ENCODE assay signal across 42 cellular contexts in genomic region chr10:118541718-118542117, GRCh38. TPM values are rescaled to one million over a fixed set of nuclear protein-coding genes. Genes with fewer than 3 reads are reported as not detected.
"Had no signal": no experiment of that assay in that cellular context is flagged by ENCODE, and none has a peak within 500 bp of the region (broad histone marks: within the 10 kb centered on the region; RNA-seq: fewer than 3 reads in every experiment).

No MANE protein-coding gene starts in this region.

- FAIRE-seq: astrocyte, bronchial epithelial cell had no signal

- H3K27me3 ChIP-seq: ascending aorta, body of pancreas, brain microvascular endothelial cell had no signal

- H3K9me3 Mint-ChIP-seq: activated naive CD4-positive, alpha-beta T cell treated with anti-CD3 and anti-CD28 coated beads for 36 hours; activated naive CD4-positive, alpha-beta T cell treated with anti-CD3 and anti-CD28 coated beads, Interleukin-2, amount 10 ng/mL, durations not matched to agents 7 days and 5 days; activated naive CD4-positive, alpha-beta T cell treated with anti-CD3 and anti-CD28 coated beads, Interleukin-2, amount 50 U/mL, for 24 hours; activated naive CD4-positive, alpha-beta T cell treated with anti-CD3 and anti-CD28 coated beads, Interleukin-2, amount 50 U/mL, for 72 hours; activated naive CD8-positive, alpha-beta T cell treated with anti-CD3 and anti-CD28 coated beads for 36 hours; activated naive CD8-positive, alpha-beta T cell treated with anti-CD3 and anti-CD28 coated beads, Interleukin-2, amount 10 ng/mL, durations not matched to agents 7 days and 5 days; activated naive CD8-positive, alpha-beta T cell treated with anti-CD3 and anti-CD28 coated beads, Interleukin-2, amount 50 U/mL, for 24 hours; activated T-cell treated with anti-CD3 and anti-CD28 coated beads, Interleukin-2, amount 50 U/mL, for 24 hours; activated T-cell treated with anti-CD3 and anti-CD28 coated beads, Interleukin-2, amount 50 U/mL, for 4 hours; activated T-cell treated with anti-CD3 and anti-CD28 coated beads, Interleukin-2, amount 50 U/mL, for 72 hours; activated T-helper 1 cell treated with anti-CD3 and anti-CD28 coated beads, Interleukin-12 subunit alpha, Interleukin-12 subunit beta, Interleukin-2, Interleukin-4 antibody, amounts not matched to agents 30 ng/mL and 10 ng/mL and 1 ng/mL, durations not matched to agents 14 hours and 24 hours and 36 hours; activated T-helper 17 cell treated with anti-CD3 and anti-CD28 coated beads, Interleukin-2, amount 50 U/mL, for 72 hours; activated T-helper 2 cell treated with anti-CD3 and anti-CD28 coated beads, Interferon-gamma antibody, Interleukin-2, Interleukin-4, amounts not matched to agents 10 μg/mL and 5 μg/mL and 100 μg/mL, durations not matched to agents 14 hours and 24 hours and 36 hours; central memory CD8-positive, alpha-beta T cell had no signal

- ATAC-seq: activated naive CD4-positive, alpha-beta T cell treated with anti-CD3 and anti-CD28 coated beads, Interleukin-2, amount 50 U/mL, for 72 hours; activated naive CD8-positive, alpha-beta T cell treated with anti-CD3 and anti-CD28 coated beads, Interleukin-2, amount 50 U/mL, for 24 hours; activated T-cell treated with anti-CD3 and anti-CD28 coated beads, Interleukin-2, amount 50 U/mL, for 4 hours; activated T-cell treated with anti-CD3 and anti-CD28 coated beads, Interleukin-2, amount 50 U/mL, for 72 hours; activated T-helper 17 cell treated with anti-CD3 and anti-CD28 coated beads, Interleukin-2, amount 50 U/mL, for 72 hours; body of pancreas had no signal

- H3K36me3 ChIP-seq: adrenal gland, ascending aorta, brain microvascular endothelial cell, breast epithelium, cardiac muscle cell had no signal

- H3K27ac ChIP-seq: adrenal gland, ascending aorta, body of pancreas, brain microvascular endothelial cell, breast epithelium, cardiac muscle cell had no signal

- H3K9me3 ChIP-seq: adrenal gland, ascending aorta, body of pancreas, breast epithelium had no signal

- H3K4me1 Mint-ChIP-seq: activated naive CD4-positive, alpha-beta T cell treated with anti-CD3 and anti-CD28 coated beads, Interleukin-2, amount 10 ng/mL, durations not matched to agents 7 days and 5 days; activated naive CD4-positive, alpha-beta T cell treated with anti-CD3 and anti-CD28 coated beads, Interleukin-2, amount 50 U/mL, for 24 hours; activated naive CD8-positive, alpha-beta T cell treated with anti-CD3 and anti-CD28 coated beads for 36 hours; activated naive CD8-positive, alpha-beta T cell treated with anti-CD3 and anti-CD28 coated beads, Interleukin-2, amount 50 U/mL, for 24 hours; activated T-helper 17 cell treated with anti-CD3 and anti-CD28 coated beads, Interleukin-2, amount 50 U/mL, for 72 hours; brain; central memory CD8-positive, alpha-beta T cell had no signal

- H3K27ac Mint-ChIP-seq: activated naive CD4-positive, alpha-beta T cell treated with anti-CD3 and anti-CD28 coated beads for 36 hours; activated naive CD4-positive, alpha-beta T cell treated with anti-CD3 and anti-CD28 coated beads, Interleukin-2, amount 10 ng/mL, durations not matched to agents 7 days and 5 days; activated naive CD4-positive, alpha-beta T cell treated with anti-CD3 and anti-CD28 coated beads, Interleukin-2, amount 50 U/mL, for 24 hours; activated naive CD4-positive, alpha-beta T cell treated with anti-CD3 and anti-CD28 coated beads, Interleukin-2, amount 50 U/mL, for 72 hours; activated naive CD8-positive, alpha-beta T cell; activated naive CD8-positive, alpha-beta T cell treated with anti-CD3 and anti-CD28 coated beads for 36 hours; activated naive CD8-positive, alpha-beta T cell treated with anti-CD3 and anti-CD28 coated beads, Interleukin-2, amount 10 ng/mL, durations not matched to agents 7 days and 5 days; activated naive CD8-positive, alpha-beta T cell treated with anti-CD3 and anti-CD28 coated beads, Interleukin-2, amount 50 U/mL, for 24 hours; activated T-cell treated with anti-CD3 and anti-CD28 coated beads, Interleukin-2, amount 50 U/mL, for 24 hours; activated T-cell treated with anti-CD3 and anti-CD28 coated beads, Interleukin-2, amount 50 U/mL, for 72 hours; activated T-helper 1 cell treated with anti-CD3 and anti-CD28 coated beads, Interleukin-12 subunit alpha, Interleukin-12 subunit beta, Interleukin-2, Interleukin-4 antibody, amounts not matched to agents 30 ng/mL and 10 ng/mL and 1 ng/mL, durations not matched to agents 14 hours and 24 hours and 36 hours; activated T-helper 17 cell treated with anti-CD3 and anti-CD28 coated beads, Interleukin-2, amount 50 U/mL, for 72 hours; activated T-helper 2 cell treated with anti-CD3 and anti-CD28 coated beads, Interferon-gamma antibody, Interleukin-2, Interleukin-4, amounts not matched to agents 10 μg/mL and 5 μg/mL and 100 μg/mL, durations not matched to agents 14 hours and 24 hours and 36 hours; brain had no signal

- H3K36me3 Mint-ChIP-seq: activated naive CD4-positive, alpha-beta T cell treated with anti-CD3 and anti-CD28 coated beads, Interleukin-2, amount 10 ng/mL, durations not matched to agents 7 days and 5 days; activated naive CD4-positive, alpha-beta T cell treated with anti-CD3 and anti-CD28 coated beads, Interleukin-2, amount 50 U/mL, for 24 hours; activated naive CD4-positive, alpha-beta T cell treated with anti-CD3 and anti-CD28 coated beads, Interleukin-2, amount 50 U/mL, for 72 hours; activated naive CD8-positive, alpha-beta T cell; activated naive CD8-positive, alpha-beta T cell treated with anti-CD3 and anti-CD28 coated beads for 36 hours; brain had no signal

- DNase-seq: activated effector memory CD4-positive, alpha-beta T cell treated with anti-CD3 and anti-CD28 coated beads, Interleukin-2, amount 50 U/mL, for 16 hours; activated effector memory CD4-positive, alpha-beta T cell treated with Interleukin-2 at 50 U/mL for 16 hours; activated gamma-delta T cell; activated gamma-delta T cell treated with Interleukin-2 at 50 U/mL for 16 hours; activated naive CD4-positive, alpha-beta T cell; activated naive CD4-positive, alpha-beta T cell treated with anti-CD3 and anti-CD28 coated beads for 36 hours; activated naive CD4-positive, alpha-beta T cell treated with anti-CD3 and anti-CD28 coated beads, Interleukin-2, amount 10 ng/mL, durations not matched to agents 7 days and 5 days; activated naive CD4-positive, alpha-beta T cell treated with anti-CD3 and anti-CD28 coated beads, Interleukin-2, amount 50 U/mL, for 16 hours; activated naive CD4-positive, alpha-beta T cell treated with Interleukin-2 at 50 U/mL for 16 hours; activated naive CD8-positive, alpha-beta T cell treated with anti-CD3 and anti-CD28 coated beads for 36 hours; activated naive CD8-positive, alpha-beta T cell treated with anti-CD3 and anti-CD28 coated beads, Interleukin-2, amount 10 ng/mL, durations not matched to agents 7 days and 5 days; activated naive CD8-positive, alpha-beta T cell treated with anti-CD3 and anti-CD28 coated beads, Interleukin-2, amount 50 U/mL, for 24 hours; activated T-cell treated with anti-CD3 and anti-CD28 coated beads, Interleukin-2, amount 50 U/mL, for 1 hour; activated T-cell treated with anti-CD3 and anti-CD28 coated beads, Interleukin-2, amount 50 U/mL, for 24 hours; activated T-cell treated with anti-CD3 and anti-CD28 coated beads, Interleukin-2, amount 50 U/mL, for 4 hours; activated T-cell treated with anti-CD3 and anti-CD28 coated beads, Interleukin-2, amount 50 U/mL, for 48 hours; activated T-cell treated with anti-CD3 and anti-CD28 coated beads, Interleukin-2, amount 50 U/mL, for 72 hours; adrenal gland; amniotic stem cell; amygdala; anterior cingulate cortex; aorta; body of pancreas; brain microvascular endothelial cell; caudate nucleus; central memory CD4-positive, alpha-beta T cell; cerebellar nuclear complex had no signal

- H3K4me3 ChIP-seq: adrenal gland, ascending aorta, body of pancreas, breast epithelium, cardiac muscle cell had no signal

- H3K4me1 ChIP-seq: adrenal gland, ascending aorta, breast epithelium had no signal

- H3K4me3 Mint-ChIP-seq: activated naive CD4-positive, alpha-beta T cell treated with anti-CD3 and anti-CD28 coated beads for 36 hours; activated naive CD4-positive, alpha-beta T cell treated with anti-CD3 and anti-CD28 coated beads, Interleukin-2, amount 10 ng/mL, durations not matched to agents 7 days and 5 days; activated naive CD4-positive, alpha-beta T cell treated with anti-CD3 and anti-CD28 coated beads, Interleukin-2, amount 50 U/mL, for 24 hours; activated naive CD8-positive, alpha-beta T cell; activated naive CD8-positive, alpha-beta T cell treated with anti-CD3 and anti-CD28 coated beads for 36 hours; activated naive CD8-positive, alpha-beta T cell treated with anti-CD3 and anti-CD28 coated beads, Interleukin-2, amount 10 ng/mL, durations not matched to agents 7 days and 5 days; activated naive CD8-positive, alpha-beta T cell treated with anti-CD3 and anti-CD28 coated beads, Interleukin-2, amount 50 U/mL, for 24 hours; activated T-cell treated with anti-CD3 and anti-CD28 coated beads, Interleukin-2, amount 50 U/mL, for 24 hours; activated T-cell treated with anti-CD3 and anti-CD28 coated beads, Interleukin-2, amount 50 U/mL, for 4 hours; activated T-cell treated with anti-CD3 and anti-CD28 coated beads, Interleukin-2, amount 50 U/mL, for 72 hours; activated T-helper 1 cell treated with anti-CD3 and anti-CD28 coated beads, Interleukin-12 subunit alpha, Interleukin-12 subunit beta, Interleukin-2, Interleukin-4 antibody, amounts not matched to agents 30 ng/mL and 10 ng/mL and 1 ng/mL, durations not matched to agents 14 hours and 24 hours and 36 hours; activated T-helper 17 cell treated with anti-CD3 and anti-CD28 coated beads, Interleukin-2, amount 50 U/mL, for 72 hours; brain; central memory CD8-positive, alpha-beta T cell had no signal

RNA-seq across cellular contexts. Expression of gene PRLHR, which starts 53.7 kb away (rescaled TPM):
- total RNA-seq: activated naive CD4-positive, alpha-beta T cell treated with anti-CD3 and anti-CD28 coated beads for 36 hours; activated naive CD4-positive, alpha-beta T cell treated with anti-CD3 and anti-CD28 coated beads, Interleukin-2, amount 50 U/mL, for 72 hours; activated naive CD8-positive, alpha-beta T cell treated with anti-CD3 and anti-CD28 coated beads for 36 hours; activated naive CD8-positive, alpha-beta T cell treated with anti-CD3 and anti-CD28 coated beads, Interleukin-2, amount 10 ng/mL, durations not matched to agents 7 days and 5 days; activated T-cell treated with anti-CD3 and anti-CD28 coated beads, Interleukin-2, amount 50 U/mL, for 4 hours; activated T-cell treated with anti-CD3 and anti-CD28 coated beads, Interleukin-2, amount 50 U/mL, for 72 hours; activated T-helper 1 cell treated with anti-CD3 and anti-CD28 coated beads, Interleukin-12 subunit alpha, Interleukin-12 subunit beta, Interleukin-2, Interleukin-4 antibody, amounts not matched to agents 30 ng/mL and 10 ng/mL and 1 ng/mL, durations not matched to agents 14 hours and 24 hours and 36 hours; activated T-helper 17 cell treated with anti-CD3 and anti-CD28 coated beads, Interleukin-2, amount 50 U/mL, for 72 hours; activated T-helper 2 cell treated with anti-CD3 and anti-CD28 coated beads, Interferon-gamma antibody, Interleukin-2, Interleukin-4, amounts not matched to agents 10 μg/mL and 5 μg/mL and 100 μg/mL, durations not matched to agents 14 hours and 24 hours and 36 hours; aorta; ascending aorta; astrocyte; body of pancreas; breast epithelium; bronchial epithelial cell; cardiac muscle cell; cardiac septum; chondrocyte had no signal
- polyA plus RNA-seq: aorta, cardiac muscle cell had no signal
